Comparison of ENCODE assay signal across 24 cellular contexts in the genomic region with DNA sequence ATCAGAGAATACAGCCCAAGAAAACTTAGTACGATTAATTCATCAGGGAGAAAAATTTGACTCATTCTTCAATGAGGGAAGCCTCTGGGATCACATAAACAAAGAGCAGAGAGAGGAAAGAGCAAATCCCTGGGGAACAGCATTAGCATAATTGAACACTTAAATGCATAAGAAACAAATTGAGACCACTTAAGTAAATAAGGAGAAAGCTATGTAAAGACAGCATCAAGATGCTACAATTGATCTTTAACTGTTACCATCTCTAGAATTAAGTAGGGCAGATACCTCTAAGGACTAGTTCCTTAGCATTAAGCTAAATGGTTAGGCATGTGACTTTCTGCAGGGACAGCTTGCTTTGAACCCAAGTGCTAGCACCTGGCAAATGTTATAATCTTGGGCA.
A peak's percentile ranks its signal among the peaks of the same experiment; 100 is the strongest.
DNase-seq lines count a peak whose midpoint lies in the region; ATAC-seq and TF ChIP-seq lines count a peak whose summit lies in the region.
"Had no signal": no experiment of that assay in that cellular context is flagged by ENCODE, and none has a peak within 500 bp of the region (broad histone marks: within the 10 kb centered on the region; RNA-seq: fewer than 3 reads in every experiment).

No MANE protein-coding gene starts in this region.

- H3K4me2 ChIP-seq in GM23338 = no peak overlapping the region

- H4K20me1 ChIP-seq in GM23338 (replicated peaks; ENCODE audit: insufficient read depth) = no peaks in the 10 kb centered on the region; the same call in 1 of the 2 replicates

- H3K36me3 Mint-ChIP-seq in GM23338 (ENCODE audit: low read depth) = no peaks in the 10 kb centered on the region
- H3K36me3 Mint-ChIP-seq: type B pancreatic cell had no signal

- no peak overlapping the region for H3K4me3 Mint-ChIP-seq in GM23338
- H3K4me3 Mint-ChIP-seq: activated CD4-positive, alpha-beta T cell treated with anti-CD3 and anti-CD28 coated beads for 36 hours; activated T-cell treated with anti-CD3 and anti-CD28 coated beads, Interleukin-2, amount 50 U/mL, for 4 hours; type B pancreatic cell had no signal

- H3K79me2 ChIP-seq in ACC112 (ENCODE audit: control insufficient read depth, insufficient read depth, low read length, unreplicated experiment) (no peaks in the 10 kb centered on the region), GM23338 (replicated peaks; ENCODE audit: insufficient read depth) (no peaks in the 10 kb centered on the region)

- DNase-seq in GM23338 (ENCODE audit: low spot score) (peak; percentile 49), NCI-H524 treated with DMSO at 0.1 percent for 48 hours (lab: John Stamatoyannopoulos, UW) (peak; percentile 1), fibroblast of peridontal ligament (ENCODE audit: extremely low read depth) (peak; percentile 55), NOMO-1 treated with dmso at 0.1 percent for 144 hours (lab: John Stamatoyannopoulos, UW; ENCODE audit: unreplicated experiment) (no peak), NCI-H2081 (lab: John Stamatoyannopoulos, UW) (no peak), HPDE6-E6E7 (ENCODE audit: extremely low spot score) (no peak), GM03348 (ENCODE audit: low spot score) (no peak)
- DNase-seq: activated CD4-positive, alpha-beta T cell treated with anti-CD3 and anti-CD28 coated beads for 36 hours; activated CD8-positive, alpha-beta memory T cell treated with anti-CD3 and anti-CD28 coated beads for 24 hours; activated naive CD4-positive, alpha-beta T cell treated with Interleukin-2 at 50 U/mL for 16 hours; activated T-cell treated with anti-CD3 and anti-CD28 coated beads, Interleukin-2, amount 50 U/mL, for 4 hours; amniotic stem cell; effector memory CD4-positive, alpha-beta T cell; GOT3; KBM-7; MM.1S; NCI-H2029; NCI-H446 treated with DMSO at 0.1 percent for 48 hours; RPMI8226; T-helper 2 cell had no signal

- no peaks in the 10 kb centered on the region for H3K27me3 ChIP-seq in ACC112 (ENCODE audit: insufficient read depth, low read length)
- no peaks in the 10 kb centered on the region for H3K27me3 ChIP-seq in GM23338 (ENCODE audit: insufficient read depth)

- peak overlapping the region; percentile 83 for H2AFZ ChIP-seq in ACC112 (ENCODE audit: low read length, unreplicated experiment)
- H2AFZ ChIP-seq in GM23338 = no peak overlapping the region

- H3K9me3 Mint-ChIP-seq in GM23338 = no peaks in the 10 kb centered on the region
- H3K9me3 Mint-ChIP-seq: type B pancreatic cell had no signal

- H3F3A ChIP-seq in GM23338 (replicated peaks; ENCODE audit: low read depth) = no peaks in the 10 kb centered on the region

- H3K4me3 ChIP-seq in ACC112 (ENCODE audit: low read depth, low read length) = peak overlapping the region; percentile 66
- no peak overlapping the region for H3K4me3 ChIP-seq in GM23338
- H3K4me3 ChIP-seq: lung had no signal

- no peaks in the 10 kb centered on the region for H3K9me2 ChIP-seq in GM23338 (ENCODE audit: insufficient read depth)

- H3K27ac Mint-ChIP-seq in GM23338 = no peak overlapping the region
- H3K27ac Mint-ChIP-seq: activated CD4-positive, alpha-beta T cell treated with anti-CD3 and anti-CD28 coated beads for 36 hours; type B pancreatic cell had no signal

- no peak for TF ChIP-seq CTCF in GM23338 (conservative IDR thresholded peaks at IDR 0.05; ENCODE audit: low read depth in 2 of 2)

- H3K27me3 Mint-ChIP-seq in GM23338 (ENCODE audit: insufficient read depth, low read depth, poor library complexity) = no peaks in the 10 kb centered on the region
- H3K27me3 Mint-ChIP-seq: activated CD4-positive, alpha-beta T cell treated with anti-CD3 and anti-CD28 coated beads for 36 hours; type B pancreatic cell had no signal

- H3K27ac ChIP-seq in ACC112 (ENCODE audit: low read depth, low read length) (no peak overlapping the region), GM23338 (ENCODE audit: low read depth) (no peak overlapping the region)

- peaks cover 8% of the 10 kb centered on the region for H3K4me1 ChIP-seq in ACC112 (ENCODE audit: control insufficient read depth, insufficient read depth, low read length, unreplicated experiment)
- peaks cover 14% of the 10 kb centered on the region for H3K4me1 ChIP-seq in GM23338 (ENCODE audit: insufficient read depth)

- H3K36me3 ChIP-seq in ACC112 (ENCODE audit: insufficient read depth, low read length) (no peaks in the 10 kb centered on the region), GM23338 (ENCODE audit: insufficient read depth) (no peaks in the 10 kb centered on the region)

- peaks cover 16% of the 10 kb centered on the region for H3K4me1 Mint-ChIP-seq in GM23338
- H3K4me1 Mint-ChIP-seq: activated CD4-positive, alpha-beta T cell treated with anti-CD3 and anti-CD28 coated beads for 36 hours had no signal

- peak; percentile 75 for ATAC-seq in GM23338
- ATAC-seq: activated CD4-positive, alpha-beta T cell treated with anti-CD3 and anti-CD28 coated beads for 36 hours; activated T-cell treated with anti-CD3 and anti-CD28 coated beads, Interleukin-2, amount 50 U/mL, for 4 hours; sciatic nerve had no signal

TF ChIP-seq in GM23338, 12 proteins besides CTCF, POLR2A, EP300 and RAD21:
- TF ChIP-seq POLR2AphosphoS5 (IDR thresholded peaks at IDR 0.05; ENCODE audit: low read depth) (no peak), EZH2 (IDR thresholded peaks at IDR 0.05; ENCODE audit: low read depth, unreplicated experiment) (no peak), JUNB (IDR thresholded peaks at IDR 0.05; ENCODE audit: unreplicated experiment) (no peak), NANOG (IDR thresholded peaks at IDR 0.05; ENCODE audit: borderline replicate concordance) (peak; percentile 67; the same call in 1 of the 2 replicates)

Comparison
In these comparisons a context has a peak if more than half of its experiments do, and no peak if none do; other contexts are left out.
1. DNase-seq: peak in GM23338 (single experiment), NCI-H524 treated with DMSO at 0.1 percent for 48 hours (single experiment) and fibroblast of peridontal ligament (single experiment); none in NOMO-1 treated with dmso at 0.1 percent for 144 hours (single experiment), NCI-H2081 (0 of 2), HPDE6-E6E7 (single experiment) and GM03348 (single experiment).